ENCODE assay signal across 1 cellular context in the genomic region with DNA sequence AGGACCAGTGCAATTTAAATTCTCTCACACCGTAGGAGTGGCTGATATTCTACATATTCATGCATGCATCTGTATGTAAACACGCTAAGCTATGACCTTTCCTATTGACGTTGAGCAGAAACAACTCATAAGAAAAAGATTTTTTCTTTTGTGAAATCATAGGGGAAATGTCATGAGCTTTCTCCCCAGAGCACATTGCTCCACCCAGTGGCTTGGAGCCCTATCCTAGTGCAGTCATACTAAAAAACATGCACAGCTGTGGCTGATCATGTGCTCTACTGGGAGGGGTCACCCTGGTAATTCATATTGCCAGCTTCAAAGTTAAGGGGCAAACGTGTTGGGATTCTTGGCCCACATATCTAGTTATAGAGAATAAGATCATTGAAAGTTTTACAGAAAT.
TF ChIP-seq lines count a peak whose summit lies in the region.

No MANE protein-coding gene starts in this region.

TF ChIP-seq in K562, 482 proteins besides CTCF, POLR2A, EP300 and RAD21 (continued from another document and continues in another):
- TF ChIP-seq, protein P1, sequence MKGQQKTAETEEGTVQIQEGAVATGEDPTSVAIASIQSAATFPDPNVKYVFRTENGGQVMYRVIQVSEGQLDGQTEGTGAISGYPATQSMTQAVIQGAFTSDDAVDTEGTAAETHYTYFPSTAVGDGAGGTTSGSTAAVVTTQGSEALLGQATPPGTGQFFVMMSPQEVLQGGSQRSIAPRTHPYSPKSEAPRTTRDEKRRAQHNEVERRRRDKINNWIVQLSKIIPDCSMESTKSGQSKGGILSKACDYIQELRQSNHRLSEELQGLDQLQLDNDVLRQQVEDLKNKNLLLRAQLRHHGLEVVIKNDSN (CRISPR knock-in tag; IDR thresholded peaks at IDR 0.05), result peak; percentile 54; the same call in 1 of the 2 replicates
- TF ChIP-seq SIN3A (IDR thresholded peaks at IDR 0.05; ENCODE audit: borderline replicate concordance in 2 of 2, control insufficient read depth in 1 of 2, low read depth in 2 of 2, low read length in 2 of 2) (peak in 1 of 2 experiments; percentile 44; a peak in 1 of 4 replicates), ETV5 (CRISPR knock-in tag; IDR thresholded peaks at IDR 0.05; ENCODE audit: low read depth) (no peak), NCOA6 (IDR thresholded peaks at IDR 0.05) (peak; percentile 26; the same call in 1 of the 2 replicates), NFRKB (IDR thresholded peaks at IDR 0.05; ENCODE audit: low read depth) (no peak), MYC (IDR thresholded peaks at IDR 0.05; ENCODE audit: low read depth, low read length) (peak; percentile 66; the same call in 1 of the 2 replicates), MYC (CRISPR knock-in tag; IDR thresholded peaks at IDR 0.05; ENCODE audit: borderline replicate concordance, low read depth) (no peak), STAT5B (CRISPR knock-in tag; IDR thresholded peaks at IDR 0.05) (no peak), FUS (optimal IDR thresholded peaks at IDR 0.05; ENCODE audit: low read depth, low read length) (no peak), RAD51 (IDR thresholded peaks at IDR 0.05; ENCODE audit: borderline replicate concordance, low read depth) (peak; percentile 77), RBM17 (IDR thresholded peaks at IDR 0.05; ENCODE audit: borderline replicate concordance, low read depth, low read length) (no peak), NR2C2 (CRISPR knock-in tag; IDR thresholded peaks at IDR 0.05) (no peak), NR2C2 (tag; IDR thresholded peaks at IDR 0.05) (0 out of 2 replicates have a peak, but pooled peaks have one; percentile 26), PTBP1 (IDR thresholded peaks at IDR 0.05; ENCODE audit: low read depth, low read length) (no peak), MAZ (CRISPR knock-in tag; conservative IDR thresholded peaks at IDR 0.05 in 1 of 2, IDR thresholded peaks at IDR 0.05 in 1 of 2) (0 out of 4 replicates have a peak, but pooled peaks of 1 of the 2 experiments have one; percentile 17), STAT5A (IDR thresholded peaks at IDR 0.05; ENCODE audit: borderline replicate concordance, low read length) (no peak), FOSL1 (tag; conservative IDR thresholded peaks at IDR 0.05) (peak; percentile 29), BHLHE40 (IDR thresholded peaks at IDR 0.05; ENCODE audit: low read length) (peak; percentile 53; the same call in 1 of the 2 replicates), YY1 (IDR thresholded peaks at IDR 0.05; ENCODE audit: borderline replicate concordance in 1 of 3, control insufficient read depth in 1 of 3, extremely low read depth in 1 of 3, insufficient read depth in 3 of 3, insufficient read length in 1 of 3, insufficient replicate concordance in 2 of 3, low read depth in 1 of 3, low read length in 2 of 3) (peak in 1 of 3 experiments; percentile 13), ILK (tag; IDR thresholded peaks at IDR 0.05; ENCODE audit: borderline replicate concordance, low read depth) (no peak), ZFX (CRISPR knock-in tag; IDR thresholded peaks at IDR 0.05) (no peak), KAT2B (IDR thresholded peaks at IDR 0.05; ENCODE audit: low read depth, low read length) (no peak), L3MBTL2 (IDR thresholded peaks at IDR 0.05) (peak; percentile 51; the same call in 1 of the 2 replicates), FOXK2 (conservative IDR thresholded peaks at IDR 0.05 in 1 of 2, IDR thresholded peaks at IDR 0.05 in 1 of 2; ENCODE audit: low read depth in 2 of 2) (peak; percentile 53 to 60; a peak in 1 of 4 replicates), SUPT5H (IDR thresholded peaks at IDR 0.05) (no peak), ZNF134 (CRISPR knock-in tag; conservative IDR thresholded peaks at IDR 0.05) (no peak), DACH1 (IDR thresholded peaks at IDR 0.05; ENCODE audit: partially characterized antibody) (peak; percentile 75), BACH1 (tag; IDR thresholded peaks at IDR 0.05) (peak; percentile 31; the same call in 1 of the 2 replicates), MCM2 (IDR thresholded peaks at IDR 0.05; ENCODE audit: low read depth) (no peak), POLR2AphosphoS2 (IDR thresholded peaks at IDR 0.05; ENCODE audit: low read length) (no peak), CBFA2T2 (conservative IDR thresholded peaks at IDR 0.05) (peak; percentile 17), STAG1 (CRISPR knock-in tag; IDR thresholded peaks at IDR 0.05; ENCODE audit: borderline replicate concordance) (no peak)
- TF ChIP-seq, protein P2, sequence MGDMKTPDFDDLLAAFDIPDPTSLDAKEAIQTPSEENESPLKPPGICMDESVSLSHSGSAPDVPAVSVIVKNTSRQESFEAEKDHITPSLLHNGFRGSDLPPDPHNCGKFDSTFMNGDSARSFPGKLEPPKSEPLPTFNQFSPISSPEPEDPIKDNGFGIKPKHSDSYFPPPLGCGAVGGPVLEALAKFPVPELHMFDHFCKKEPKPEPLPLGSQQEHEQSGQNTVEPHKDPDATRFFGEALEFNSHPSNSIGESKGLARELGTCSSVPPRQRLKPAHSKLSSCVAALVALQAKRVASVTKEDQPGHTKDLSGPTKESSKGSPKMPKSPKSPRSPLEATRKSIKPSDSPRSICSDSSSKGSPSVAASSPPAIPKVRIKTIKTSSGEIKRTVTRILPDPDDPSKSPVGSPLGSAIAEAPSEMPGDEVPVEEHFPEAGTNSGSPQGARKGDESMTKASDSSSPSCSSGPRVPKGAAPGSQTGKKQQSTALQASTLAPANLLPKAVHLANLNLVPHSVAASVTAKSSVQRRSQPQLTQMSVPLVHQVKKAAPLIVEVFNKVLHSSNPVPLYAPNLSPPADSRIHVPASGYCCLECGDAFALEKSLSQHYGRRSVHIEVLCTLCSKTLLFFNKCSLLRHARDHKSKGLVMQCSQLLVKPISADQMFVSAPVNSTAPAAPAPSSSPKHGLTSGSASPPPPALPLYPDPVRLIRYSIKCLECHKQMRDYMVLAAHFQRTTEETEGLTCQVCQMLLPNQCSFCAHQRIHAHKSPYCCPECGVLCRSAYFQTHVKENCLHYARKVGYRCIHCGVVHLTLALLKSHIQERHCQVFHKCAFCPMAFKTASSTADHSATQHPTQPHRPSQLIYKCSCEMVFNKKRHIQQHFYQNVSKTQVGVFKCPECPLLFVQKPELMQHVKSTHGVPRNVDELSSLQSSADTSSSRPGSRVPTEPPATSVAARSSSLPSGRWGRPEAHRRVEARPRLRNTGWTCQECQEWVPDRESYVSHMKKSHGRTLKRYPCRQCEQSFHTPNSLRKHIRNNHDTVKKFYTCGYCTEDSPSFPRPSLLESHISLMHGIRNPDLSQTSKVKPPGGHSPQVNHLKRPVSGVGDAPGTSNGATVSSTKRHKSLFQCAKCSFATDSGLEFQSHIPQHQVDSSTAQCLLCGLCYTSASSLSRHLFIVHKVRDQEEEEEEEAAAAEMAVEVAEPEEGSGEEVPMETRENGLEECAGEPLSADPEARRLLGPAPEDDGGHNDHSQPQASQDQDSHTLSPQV (IDR thresholded peaks at IDR 0.05), result peak; percentile 30; the same call in 1 of the 2 replicates
- TF ChIP-seq, protein P3, sequence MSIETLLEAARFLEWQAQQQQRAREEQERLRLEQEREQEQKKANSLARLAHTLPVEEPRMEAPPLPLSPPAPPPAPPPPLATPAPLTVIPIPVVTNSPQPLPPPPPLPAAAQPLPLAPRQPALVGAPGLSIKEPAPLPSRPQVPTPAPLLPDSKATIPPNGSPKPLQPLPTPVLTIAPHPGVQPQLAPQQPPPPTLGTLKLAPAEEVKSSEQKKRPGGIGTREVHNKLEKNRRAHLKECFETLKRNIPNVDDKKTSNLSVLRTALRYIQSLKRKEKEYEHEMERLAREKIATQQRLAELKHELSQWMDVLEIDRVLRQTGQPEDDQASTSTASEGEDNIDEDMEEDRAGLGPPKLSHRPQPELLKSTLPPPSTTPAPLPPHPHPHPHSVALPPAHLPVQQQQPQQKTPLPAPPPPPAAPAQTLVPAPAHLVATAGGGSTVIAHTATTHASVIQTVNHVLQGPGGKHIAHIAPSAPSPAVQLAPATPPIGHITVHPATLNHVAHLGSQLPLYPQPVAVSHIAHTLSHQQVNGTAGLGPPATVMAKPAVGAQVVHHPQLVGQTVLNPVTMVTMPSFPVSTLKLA (conservative IDR thresholded peaks at IDR 0.05), result peak in 1 of 2 experiments; percentile 49; a peak in 1 of 4 replicates
- TF ChIP-seq, protein P4, sequence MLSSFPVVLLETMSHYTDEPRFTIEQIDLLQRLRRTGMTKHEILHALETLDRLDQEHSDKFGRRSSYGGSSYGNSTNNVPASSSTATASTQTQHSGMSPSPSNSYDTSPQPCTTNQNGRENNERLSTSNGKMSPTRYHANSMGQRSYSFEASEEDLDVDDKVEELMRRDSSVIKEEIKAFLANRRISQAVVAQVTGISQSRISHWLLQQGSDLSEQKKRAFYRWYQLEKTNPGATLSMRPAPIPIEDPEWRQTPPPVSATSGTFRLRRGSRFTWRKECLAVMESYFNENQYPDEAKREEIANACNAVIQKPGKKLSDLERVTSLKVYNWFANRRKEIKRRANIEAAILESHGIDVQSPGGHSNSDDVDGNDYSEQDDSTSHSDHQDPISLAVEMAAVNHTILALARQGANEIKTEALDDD (IDR thresholded peaks at IDR 0.05), result no peak
- TF ChIP-seq, protein P5, sequence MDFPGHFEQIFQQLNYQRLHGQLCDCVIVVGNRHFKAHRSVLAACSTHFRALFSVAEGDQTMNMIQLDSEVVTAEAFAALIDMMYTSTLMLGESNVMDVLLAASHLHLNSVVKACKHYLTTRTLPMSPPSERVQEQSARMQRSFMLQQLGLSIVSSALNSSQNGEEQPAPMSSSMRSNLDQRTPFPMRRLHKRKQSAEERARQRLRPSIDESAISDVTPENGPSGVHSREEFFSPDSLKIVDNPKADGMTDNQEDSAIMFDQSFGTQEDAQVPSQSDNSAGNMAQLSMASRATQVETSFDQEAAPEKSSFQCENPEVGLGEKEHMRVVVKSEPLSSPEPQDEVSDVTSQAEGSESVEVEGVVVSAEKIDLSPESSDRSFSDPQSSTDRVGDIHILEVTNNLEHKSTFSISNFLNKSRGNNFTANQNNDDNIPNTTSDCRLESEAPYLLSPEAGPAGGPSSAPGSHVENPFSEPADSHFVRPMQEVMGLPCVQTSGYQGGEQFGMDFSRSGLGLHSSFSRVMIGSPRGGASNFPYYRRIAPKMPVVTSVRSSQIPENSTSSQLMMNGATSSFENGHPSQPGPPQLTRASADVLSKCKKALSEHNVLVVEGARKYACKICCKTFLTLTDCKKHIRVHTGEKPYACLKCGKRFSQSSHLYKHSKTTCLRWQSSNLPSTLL (IDR thresholded peaks at IDR 0.05), result no peak
- TF ChIP-seq, protein P6, sequence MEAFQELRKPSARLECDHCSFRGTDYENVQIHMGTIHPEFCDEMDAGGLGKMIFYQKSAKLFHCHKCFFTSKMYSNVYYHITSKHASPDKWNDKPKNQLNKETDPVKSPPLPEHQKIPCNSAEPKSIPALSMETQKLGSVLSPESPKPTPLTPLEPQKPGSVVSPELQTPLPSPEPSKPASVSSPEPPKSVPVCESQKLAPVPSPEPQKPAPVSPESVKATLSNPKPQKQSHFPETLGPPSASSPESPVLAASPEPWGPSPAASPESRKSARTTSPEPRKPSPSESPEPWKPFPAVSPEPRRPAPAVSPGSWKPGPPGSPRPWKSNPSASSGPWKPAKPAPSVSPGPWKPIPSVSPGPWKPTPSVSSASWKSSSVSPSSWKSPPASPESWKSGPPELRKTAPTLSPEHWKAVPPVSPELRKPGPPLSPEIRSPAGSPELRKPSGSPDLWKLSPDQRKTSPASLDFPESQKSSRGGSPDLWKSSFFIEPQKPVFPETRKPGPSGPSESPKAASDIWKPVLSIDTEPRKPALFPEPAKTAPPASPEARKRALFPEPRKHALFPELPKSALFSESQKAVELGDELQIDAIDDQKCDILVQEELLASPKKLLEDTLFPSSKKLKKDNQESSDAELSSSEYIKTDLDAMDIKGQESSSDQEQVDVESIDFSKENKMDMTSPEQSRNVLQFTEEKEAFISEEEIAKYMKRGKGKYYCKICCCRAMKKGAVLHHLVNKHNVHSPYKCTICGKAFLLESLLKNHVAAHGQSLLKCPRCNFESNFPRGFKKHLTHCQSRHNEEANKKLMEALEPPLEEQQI (IDR thresholded peaks at IDR 0.05), result 0 out of 2 replicates have a peak, but pooled peaks have one; percentile 12
- TF ChIP-seq, protein P7, sequence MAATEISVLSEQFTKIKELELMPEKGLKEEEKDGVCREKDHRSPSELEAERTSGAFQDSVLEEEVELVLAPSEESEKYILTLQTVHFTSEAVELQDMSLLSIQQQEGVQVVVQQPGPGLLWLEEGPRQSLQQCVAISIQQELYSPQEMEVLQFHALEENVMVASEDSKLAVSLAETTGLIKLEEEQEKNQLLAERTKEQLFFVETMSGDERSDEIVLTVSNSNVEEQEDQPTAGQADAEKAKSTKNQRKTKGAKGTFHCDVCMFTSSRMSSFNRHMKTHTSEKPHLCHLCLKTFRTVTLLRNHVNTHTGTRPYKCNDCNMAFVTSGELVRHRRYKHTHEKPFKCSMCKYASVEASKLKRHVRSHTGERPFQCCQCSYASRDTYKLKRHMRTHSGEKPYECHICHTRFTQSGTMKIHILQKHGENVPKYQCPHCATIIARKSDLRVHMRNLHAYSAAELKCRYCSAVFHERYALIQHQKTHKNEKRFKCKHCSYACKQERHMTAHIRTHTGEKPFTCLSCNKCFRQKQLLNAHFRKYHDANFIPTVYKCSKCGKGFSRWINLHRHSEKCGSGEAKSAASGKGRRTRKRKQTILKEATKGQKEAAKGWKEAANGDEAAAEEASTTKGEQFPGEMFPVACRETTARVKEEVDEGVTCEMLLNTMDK (IDR thresholded peaks at IDR 0.05; ENCODE audit: borderline replicate concordance, insufficient read depth, low read depth, low read length, poor library complexity, severe bottlenecking), result peak; percentile 57
- TF ChIP-seq, protein P8, sequence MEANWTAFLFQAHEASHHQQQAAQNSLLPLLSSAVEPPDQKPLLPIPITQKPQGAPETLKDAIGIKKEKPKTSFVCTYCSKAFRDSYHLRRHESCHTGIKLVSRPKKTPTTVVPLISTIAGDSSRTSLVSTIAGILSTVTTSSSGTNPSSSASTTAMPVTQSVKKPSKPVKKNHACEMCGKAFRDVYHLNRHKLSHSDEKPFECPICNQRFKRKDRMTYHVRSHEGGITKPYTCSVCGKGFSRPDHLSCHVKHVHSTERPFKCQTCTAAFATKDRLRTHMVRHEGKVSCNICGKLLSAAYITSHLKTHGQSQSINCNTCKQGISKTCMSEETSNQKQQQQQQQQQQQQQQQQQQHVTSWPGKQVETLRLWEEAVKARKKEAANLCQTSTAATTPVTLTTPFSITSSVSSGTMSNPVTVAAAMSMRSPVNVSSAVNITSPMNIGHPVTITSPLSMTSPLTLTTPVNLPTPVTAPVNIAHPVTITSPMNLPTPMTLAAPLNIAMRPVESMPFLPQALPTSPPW (CRISPR knock-in tag; IDR thresholded peaks at IDR 0.05), result peak; percentile 59; the same call in 1 of the 2 replicates
- TF ChIP-seq, protein P9, sequence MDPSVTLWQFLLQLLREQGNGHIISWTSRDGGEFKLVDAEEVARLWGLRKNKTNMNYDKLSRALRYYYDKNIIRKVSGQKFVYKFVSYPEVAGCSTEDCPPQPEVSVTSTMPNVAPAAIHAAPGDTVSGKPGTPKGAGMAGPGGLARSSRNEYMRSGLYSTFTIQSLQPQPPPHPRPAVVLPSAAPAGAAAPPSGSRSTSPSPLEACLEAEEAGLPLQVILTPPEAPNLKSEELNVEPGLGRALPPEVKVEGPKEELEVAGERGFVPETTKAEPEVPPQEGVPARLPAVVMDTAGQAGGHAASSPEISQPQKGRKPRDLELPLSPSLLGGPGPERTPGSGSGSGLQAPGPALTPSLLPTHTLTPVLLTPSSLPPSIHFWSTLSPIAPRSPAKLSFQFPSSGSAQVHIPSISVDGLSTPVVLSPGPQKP (CRISPR knock-in tag; IDR thresholded peaks at IDR 0.05), result no peak
- TF ChIP-seq, protein P10, sequence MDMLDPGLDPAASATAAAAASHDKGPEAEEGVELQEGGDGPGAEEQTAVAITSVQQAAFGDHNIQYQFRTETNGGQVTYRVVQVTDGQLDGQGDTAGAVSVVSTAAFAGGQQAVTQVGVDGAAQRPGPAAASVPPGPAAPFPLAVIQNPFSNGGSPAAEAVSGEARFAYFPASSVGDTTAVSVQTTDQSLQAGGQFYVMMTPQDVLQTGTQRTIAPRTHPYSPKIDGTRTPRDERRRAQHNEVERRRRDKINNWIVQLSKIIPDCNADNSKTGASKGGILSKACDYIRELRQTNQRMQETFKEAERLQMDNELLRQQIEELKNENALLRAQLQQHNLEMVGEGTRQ (CRISPR knock-in tag; IDR thresholded peaks at IDR 0.05), result peak; percentile 70
